Comparison of ENCODE assay signal across 8 cellular contexts in the genomic region with DNA sequence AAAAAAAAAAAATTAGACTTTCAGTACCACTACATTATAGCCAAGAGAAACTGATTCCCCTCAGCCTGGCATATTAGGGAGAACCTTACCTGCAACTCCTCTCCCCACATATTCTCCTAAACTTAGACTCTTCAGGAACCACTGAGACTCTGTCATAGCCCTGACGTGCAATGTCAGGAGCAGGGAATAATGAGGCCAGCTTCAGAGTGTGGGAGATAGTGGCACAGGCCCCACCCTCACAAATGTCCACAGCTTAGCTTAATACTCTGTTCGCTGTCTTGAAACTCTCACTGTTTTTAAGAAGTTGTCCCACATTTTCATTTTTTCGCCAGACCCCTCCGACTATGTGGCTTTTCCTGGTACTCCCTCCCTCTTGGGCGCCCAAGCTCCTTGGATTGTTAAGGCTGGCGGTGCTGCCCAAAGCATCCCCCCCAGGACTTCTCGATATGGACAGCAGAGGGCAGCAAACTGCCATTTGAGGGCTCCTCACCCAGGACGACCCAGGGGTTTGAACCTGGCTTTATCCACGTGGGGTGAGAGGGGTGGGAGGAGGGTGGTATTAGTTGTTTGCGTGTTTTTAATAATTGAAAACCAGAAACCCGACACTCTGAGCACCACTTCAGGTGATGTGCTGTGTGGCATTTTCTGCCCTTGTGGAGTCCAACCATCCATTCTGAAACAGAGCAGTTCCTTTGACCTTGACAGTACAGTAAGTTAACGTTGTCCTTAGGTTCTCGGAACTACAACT. TPM values are rescaled to one million over a fixed set of nuclear protein-coding genes. Genes with fewer than 3 reads are reported as not detected.
DNase-seq lines count a peak whose midpoint lies in the region; ATAC-seq and TF ChIP-seq lines count a peak whose summit lies in the region.

No MANE protein-coding gene starts in this region.

- TF ChIP-seq CTCF in 22Rv1 (IDR thresholded peaks at IDR 0.05) = peak; percentile 85
- peak; percentile 78 for TF ChIP-seq CTCF in GM12874 (IDR thresholded peaks at IDR 0.05; ENCODE audit: insufficient read depth, low read depth, low read length)

- POLR2A ChIA-PET in activated CD4-positive, alpha-beta T cell treated with anti-CD3 and anti-CD28 coated beads, Interleukin-2, amount 10 ng/mL, durations not matched to agents 7 days and 5 days (lab: Charles Lee) = no interaction called here

- CTCF ChIA-PET in activated CD4-positive, alpha-beta T cell treated with anti-CD3 and anti-CD28 coated beads, Interleukin-2, amount 10 ng/mL, durations not matched to agents 7 days and 5 days (lab: Charles Lee) = interaction anchor here (1.7 kb wide), 1 partner anchor 9 kb away, joined by 4 read pairs; no protein-coding TSS in a partner anchor

- no peak overlapping the region for H3K27ac Mint-ChIP-seq in activated CD4-positive, alpha-beta T cell treated with anti-CD3 and anti-CD28 coated beads, Interleukin-2, amount 10 ng/mL, durations not matched to agents 7 days and 5 days

- H3K9me3 Mint-ChIP-seq in activated CD4-positive, alpha-beta T cell treated with anti-CD3 and anti-CD28 coated beads, Interleukin-2, amount 10 ng/mL, durations not matched to agents 7 days and 5 days = no peaks in the 10 kb centered on the region

- DNase-seq in NCI-H2227 treated with DMSO at 0.1 percent for 48 hours (lab: John Stamatoyannopoulos, UW) (peak; percentile 59), dermis blood vessel endothelial cell (peak; percentile 79), lung microvascular endothelial cell (ENCODE audit: low read depth in 2 of 2) (peak; percentile 56 to 71)
- peak; percentile 64 for DNase-seq in activated CD4-positive, alpha-beta T cell treated with anti-CD3 and anti-CD28 coated beads, Interleukin-2, amount 10 ng/mL, durations not matched to agents 7 days and 5 days
- peak; percentile 35 for DNase-seq in stimulated activated CD8-positive, alpha-beta memory T cell treated with anti-CD3 and anti-CD28 coated beads, Interleukin-15, amount 100 ng/mL, for 1 hour (ENCODE audit: low read depth)

- no peak overlapping the region for H3K4me3 Mint-ChIP-seq in activated CD4-positive, alpha-beta T cell treated with anti-CD3 and anti-CD28 coated beads, Interleukin-2, amount 10 ng/mL, durations not matched to agents 7 days and 5 days

- peak; percentile 70 for ATAC-seq in HG02943 (IDR thresholded peaks at IDR 0.05; ENCODE audit: low read depth, unreplicated experiment)

- peaks cover 4% of the 10 kb centered on the region for H3K27me3 Mint-ChIP-seq in activated CD4-positive, alpha-beta T cell treated with anti-CD3 and anti-CD28 coated beads, Interleukin-2, amount 10 ng/mL, durations not matched to agents 7 days and 5 days

- no peak overlapping the region for H3K27ac ChIP-seq in 22Rv1

- H3K36me3 Mint-ChIP-seq in activated CD4-positive, alpha-beta T cell treated with anti-CD3 and anti-CD28 coated beads, Interleukin-2, amount 10 ng/mL, durations not matched to agents 7 days and 5 days (ENCODE audit: low read depth) = no peaks in the 10 kb centered on the region

- no peaks in the 10 kb centered on the region for H3K4me1 Mint-ChIP-seq in activated CD4-positive, alpha-beta T cell treated with anti-CD3 and anti-CD28 coated beads, Interleukin-2, amount 10 ng/mL, durations not matched to agents 7 days and 5 days

RNA-seq across cellular contexts. Expression of a gene that starts 45.2 kb away (rescaled TPM):
- not detected for total RNA-seq in activated CD4-positive, alpha-beta T cell treated with anti-CD3 and anti-CD28 coated beads, Interleukin-2, amount 10 ng/mL, durations not matched to agents 7 days and 5 days
- 1.4 and 5.1 TPM in 2 replicates for total RNA-seq in dermis blood vessel endothelial cell
- total RNA-seq in lung microvascular endothelial cell = 0.60 and 1.5 TPM in 2 replicates
